ENCODE assay signal across 8 cellular contexts in the genomic region with DNA sequence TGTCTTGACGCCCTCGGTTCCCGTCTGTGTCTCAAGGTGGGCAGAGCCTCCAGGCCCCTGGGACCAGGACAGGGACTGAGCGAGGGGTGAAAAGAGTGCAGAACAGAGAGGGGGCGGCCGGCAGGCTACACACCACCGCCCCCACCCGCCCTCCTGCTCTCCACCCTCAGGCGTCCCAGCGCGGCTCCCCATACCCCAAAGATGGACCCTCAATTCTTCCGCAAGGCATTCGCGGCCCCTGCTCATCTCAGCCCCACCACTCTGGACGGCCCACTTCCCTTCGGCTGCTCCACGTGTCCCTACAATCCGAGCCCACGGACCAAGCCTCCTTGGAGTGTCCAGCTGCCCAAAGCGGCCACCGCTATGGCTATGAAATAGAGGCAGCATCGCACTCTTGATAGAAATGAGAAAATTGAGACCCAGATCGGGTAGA. TPM values are rescaled to one million over a fixed set of nuclear protein-coding genes. Genes with fewer than 3 reads are reported as not detected.
A peak's percentile ranks its signal among the peaks of the same experiment; 100 is the strongest.
DNase-seq lines count a peak whose midpoint lies in the region; ATAC-seq and TF ChIP-seq lines count a peak whose summit lies in the region.

No MANE protein-coding gene starts in this region.

- 24% methylated on average over 11 of the region's 23 CpGs for WGBS in right lobe of liver (ENCODE audit: insufficient coverage, low coverage, low lambda C conversion rate, missing lambda C conversion rate)

- H3K9me3 Mint-ChIP-seq in activated naive CD4-positive, alpha-beta T cell treated with anti-CD3 and anti-CD28 coated beads, Interleukin-2, amount 50 U/mL, for 24 hours: no peaks in the 10 kb centered on the region
- no peaks in the 10 kb centered on the region for H3K9me3 Mint-ChIP-seq in type B pancreatic cell

- peak overlapping the region; percentile 35 for H3K27ac ChIP-seq in angular gyrus (ENCODE audit: low read depth, low read length)
- peak overlapping the region in 1 of 3 donors; percentile 29 for H3K27ac ChIP-seq in right lobe of liver

- ATAC-seq in right lobe of liver (no peak), HG02763 (IDR thresholded peaks at IDR 0.05; ENCODE audit: unreplicated experiment) (no peak)

- no peak for TF ChIP-seq POLR2A in right lobe of liver (IDR thresholded peaks at IDR 0.05)

- H3K27ac Mint-ChIP-seq in activated naive CD4-positive, alpha-beta T cell treated with anti-CD3 and anti-CD28 coated beads, Interleukin-2, amount 50 U/mL, for 24 hours: peak overlapping the region; percentile 86
- peak overlapping the region; percentile 89 for H3K27ac Mint-ChIP-seq in type B pancreatic cell

- intact Hi-C loops in right lobe of liver (cut with DNase I): no loop called here

- peaks cover 0 to 46% (median 22%) of the 10 kb centered on the region in 4 donors for H3K4me1 ChIP-seq in right lobe of liver

- H3K9me3 ChIP-seq in right lobe of liver: no peaks in the 10 kb centered on the region

- no peak for DNase-seq in activated naive CD4-positive, alpha-beta T cell treated with anti-CD3 and anti-CD28 coated beads, Interleukin-2, amount 50 U/mL, for 16 hours
- DNase-seq in right lobe of liver (peak in 1 of 3 donors; percentile 37), type B pancreatic cell (ENCODE audit: extremely low spot score, unreplicated experiment) (no peak), T1000 (lab: John Stamatoyannopoulos, UW) (no peak), NCI-H510A treated with DMSO at 0.1 percent for 48 hours (lab: John Stamatoyannopoulos, UW) (no peak)

- no peaks in the 10 kb centered on the region for H3K27me3 Mint-ChIP-seq in activated naive CD4-positive, alpha-beta T cell treated with anti-CD3 and anti-CD28 coated beads, Interleukin-2, amount 50 U/mL, for 24 hours
- peaks cover 15% of the 10 kb centered on the region for H3K27me3 Mint-ChIP-seq in type B pancreatic cell

- peak overlapping the region; percentile 70 to 88 (median 74) for H3K4me3 ChIP-seq in right lobe of liver

- no peaks in the 10 kb centered on the region for H3K36me3 Mint-ChIP-seq in activated naive CD4-positive, alpha-beta T cell treated with anti-CD3 and anti-CD28 coated beads, Interleukin-2, amount 50 U/mL, for 24 hours
- no peaks in the 10 kb centered on the region for H3K36me3 Mint-ChIP-seq in type B pancreatic cell

- peaks cover 27% of the 10 kb centered on the region for H3K4me1 Mint-ChIP-seq in activated naive CD4-positive, alpha-beta T cell treated with anti-CD3 and anti-CD28 coated beads, Interleukin-2, amount 50 U/mL, for 24 hours
- H3K4me1 Mint-ChIP-seq in type B pancreatic cell (ENCODE audit: unreplicated experiment): peaks cover 12% of the 10 kb centered on the region

- H3K27me3 ChIP-seq in right lobe of liver: no peaks in the 10 kb centered on the region

- peak overlapping the region; percentile 97 for H3K4me3 Mint-ChIP-seq in activated naive CD4-positive, alpha-beta T cell treated with anti-CD3 and anti-CD28 coated beads, Interleukin-2, amount 50 U/mL, for 24 hours
- peak overlapping the region; percentile 91 for H3K4me3 Mint-ChIP-seq in type B pancreatic cell

- no peaks in the 10 kb centered on the region for H3K36me3 ChIP-seq in right lobe of liver

- TF ChIP-seq CTCF in right lobe of liver (IDR thresholded peaks at IDR 0.05) (no peak), type B pancreatic cell (conservative IDR thresholded peaks at IDR 0.05) (no peak)

RNA-seq across cellular contexts. Expression of gene KLF16, which starts 1.8 kb away (rescaled TPM):
- total RNA-seq in right lobe of liver: 10 to 100 TPM in 5 of 6 experiments, 1 to 10 TPM in 1; 9.9 to 23.6 (median 10.8) TPM
- 17.9 and 18.1 TPM in 2 replicates for total RNA-seq in type B pancreatic cell (ENCODE audit: low replicate concordance)

RNA-seq across cellular contexts. Expression of gene REXO1, which starts 13.3 kb away (rescaled TPM):
- total RNA-seq in right lobe of liver (10 to 100 TPM in 4 of 6 experiments, 1 to 10 TPM in 2; 8.0 to 17.7 (median 12.6) TPM), type B pancreatic cell (ENCODE audit: low replicate concordance) (36.4 and 37.9 TPM in 2 replicates)

RNA-seq across cellular contexts. Expression of gene ABHD17A, which starts 23.7 kb away (rescaled TPM):
- total RNA-seq in right lobe of liver: 10 to 100 TPM; 20.4 to 49.5 (median 23.5) TPM
- total RNA-seq in type B pancreatic cell (ENCODE audit: low replicate concordance): 60.4 and 62.0 TPM in 2 replicates

RNA-seq across cellular contexts. Expression of gene ADAT3, which starts 43.6 kb away (rescaled TPM):
- total RNA-seq in right lobe of liver (1 to 10 TPM; 1.8 to 5.3 (median 2.7) TPM), type B pancreatic cell (ENCODE audit: low replicate concordance) (12.1 and 13.9 TPM in 2 replicates)

RNA-seq across cellular contexts. Expression of gene SCAMP4, which starts 43.6 kb away (rescaled TPM):
- 10 to 100 TPM; 22.1 to 60.6 (median 24.4) TPM for total RNA-seq in right lobe of liver
- 76.9 and 90.6 TPM in 2 replicates for total RNA-seq in type B pancreatic cell (ENCODE audit: low replicate concordance)
